1 cellular context compared by ENCODE assay signal in genomic region chr9:27247756-27248155, GRCh38.
TF ChIP-seq lines count a peak whose summit lies in the region.

No MANE protein-coding gene starts in this region.

TF ChIP-seq in HCT116, 20 proteins besides CTCF, POLR2A, EP300 and RAD21:
- TF ChIP-seq EGR1 (IDR thresholded peaks at IDR 0.05; ENCODE audit: low read depth), result no peak
- TF ChIP-seq ZBTB33 (IDR thresholded peaks at IDR 0.05; ENCODE audit: extremely low read depth, insufficient replicate concordance, low read length), result no peak
- no peak for TF ChIP-seq ELF1 (IDR thresholded peaks at IDR 0.05; ENCODE audit: borderline replicate concordance, low read depth)
- TF ChIP-seq MAX (IDR thresholded peaks at IDR 0.05), result no peak
- no peak for TF ChIP-seq ATF3 (IDR thresholded peaks at IDR 0.05)
- no peak for TF ChIP-seq SIN3A (IDR thresholded peaks at IDR 0.05; ENCODE audit: low read depth)
- no peak for TF ChIP-seq JUND (IDR thresholded peaks at IDR 0.05)
- TF ChIP-seq EZH2 (IDR thresholded peaks at IDR 0.05), result no peak
- no peak for TF ChIP-seq EZH2phosphoT487 (IDR thresholded peaks at IDR 0.05; ENCODE audit: borderline replicate concordance)
- no peak for TF ChIP-seq POLR2AphosphoS5 (IDR thresholded peaks at IDR 0.05; ENCODE audit: low read depth, low read length)
- no peak for TF ChIP-seq CBX3 (IDR thresholded peaks at IDR 0.05; ENCODE audit: low read depth)
